ENCODE assay signal across 1 cellular context in genomic region chr3:164390046-164390445, GRCh38.
TF ChIP-seq lines count a peak whose summit lies in the region.

No MANE protein-coding gene starts in this region.

TF ChIP-seq in GM12878, 131 proteins besides CTCF, POLR2A, EP300 and RAD21:
- no peak for TF ChIP-seq ZNF622 (IDR thresholded peaks at IDR 0.05)
